In the genomic region with DNA sequence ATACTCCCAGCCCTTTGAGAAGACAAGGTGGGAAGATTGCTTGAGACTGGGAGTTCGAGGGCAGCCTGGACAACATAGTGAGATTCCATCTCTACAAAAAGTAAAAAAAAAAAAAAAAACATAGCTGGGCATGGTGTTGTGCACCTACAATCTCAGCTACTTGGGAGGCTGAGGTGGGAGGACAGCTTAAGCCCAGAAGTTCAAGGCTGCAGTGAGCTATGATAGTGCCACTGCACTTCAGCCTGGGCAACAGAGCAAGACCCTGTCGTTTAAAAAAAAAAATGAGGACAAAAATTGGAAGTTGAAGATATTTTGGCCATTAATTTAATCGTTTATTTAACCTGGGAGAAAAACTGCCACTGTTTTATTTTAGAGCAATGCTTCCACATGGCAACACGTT, we compare ENCODE assay signal across 9 cellular contexts. TPM values are rescaled to one million over a fixed set of nuclear protein-coding genes. Genes with fewer than 3 reads are reported as not detected.
A peak's percentile ranks its signal among the peaks of the same experiment; 100 is the strongest.
DNase-seq lines count a peak whose midpoint lies in the region; ATAC-seq and TF ChIP-seq lines count a peak whose summit lies in the region.
"Had no signal": no experiment of that assay in that cellular context is flagged by ENCODE, and none has a peak within 500 bp of the region (broad histone marks: within the 10 kb centered on the region; RNA-seq: fewer than 3 reads in every experiment).

No MANE protein-coding gene starts in this region.

- H2AFZ ChIP-seq in GM23248: no peak overlapping the region
- H2AFZ ChIP-seq in SU-DHL-6 (ENCODE audit: low read depth, low read length, severe bottlenecking): no peak overlapping the region

- no peaks in the 10 kb centered on the region; the same call in 1 of the 2 replicates for H4K20me1 ChIP-seq in GM23248 (ENCODE audit: insufficient read depth)
- H4K20me1 ChIP-seq in SU-DHL-6 (ENCODE audit: low read depth, low read length): 0 out of 2 replicates have a peak, but pooled peaks cover 4% of the 10 kb centered on the region

- 53 to 62% methylated on average over 4 of the region's 4 CpGs for WGBS in GM23248 (ENCODE audit: low coverage in 1 of 2, low lambda C conversion rate in 2 of 2, missing lambda C conversion rate in 2 of 2), 2 experiments

- no peak for DNase-seq in GM23248
- no peak for DNase-seq in fibroblast of mammary gland (ENCODE audit: low read depth)
- DNase-seq in Kasumi-1 (lab: John Stamatoyannopoulos, UW): no peak
- DNase-seq: NCI-H1105 treated with DMSO at 0.1 percent for 48 hours had no signal

- in situ Hi-C loops in GM23248 (cut with MboI): no loop called here

- TF ChIP-seq CTCF in SU-DHL-6 (IDR thresholded peaks at IDR 0.05; ENCODE audit: insufficient read depth, low read length, poor library complexity, severe bottlenecking): no peak
- no peak for TF ChIP-seq CTCF in fibroblast of mammary gland (conservative IDR thresholded peaks at IDR 0.05; ENCODE audit: control insufficient read depth, insufficient read depth, low read depth, low read length)

- peaks cover 60% of the 10 kb centered on the region for H3K79me2 ChIP-seq in GM23248 (ENCODE audit: insufficient read depth)
- peaks cover 52% of the 10 kb centered on the region for H3K79me2 ChIP-seq in SU-DHL-6 (ENCODE audit: insufficient read depth, low read length)

- H3K9ac ChIP-seq in GM23248: peak overlapping the region; percentile 79
- H3K9ac ChIP-seq in SU-DHL-6 (ENCODE audit: low read length): peak overlapping the region; percentile 68
- H3K9ac ChIP-seq in rectal smooth muscle tissue (ENCODE audit: low read length): no peak overlapping the region

- H3K4me3 ChIP-seq in GM23248: peak overlapping the region; percentile 99
- peak overlapping the region; percentile 63 for H3K4me3 ChIP-seq in SU-DHL-6 (ENCODE audit: insufficient read depth, low read length, poor library complexity, severe bottlenecking)
- peak overlapping the region; percentile 88 for H3K4me3 ChIP-seq in fibroblast of mammary gland (ENCODE audit: control insufficient read depth, low read depth, low read length)
- peak overlapping the region; percentile 89 for H3K4me3 ChIP-seq in rectal smooth muscle tissue (ENCODE audit: low read length)

- H3K27me3 ChIP-seq in GM23248 (replicated peaks; ENCODE audit: insufficient read depth): no peaks in the 10 kb centered on the region
- H3K27me3 ChIP-seq in SU-DHL-6 (ENCODE audit: low read length): no peaks in the 10 kb centered on the region
- H3K27me3 ChIP-seq in rectal smooth muscle tissue (ENCODE audit: control insufficient read depth, insufficient read depth, low read length): no peaks in the 10 kb centered on the region

- H3K9me2 ChIP-seq in GM23248 (ENCODE audit: insufficient read depth) (no peaks in the 10 kb centered on the region), SU-DHL-6 (replicated peaks; ENCODE audit: insufficient read depth, low read length) (no peaks in the 10 kb centered on the region)

- H3K9me3 ChIP-seq in GM23248 (ENCODE audit: low read depth) (no peaks in the 10 kb centered on the region), SU-DHL-6 (ENCODE audit: insufficient read depth, low read length) (no peaks in the 10 kb centered on the region)

- no peaks in the 10 kb centered on the region for H3K36me3 ChIP-seq in GM23248 (ENCODE audit: low read depth)
- no peaks in the 10 kb centered on the region for H3K36me3 ChIP-seq in SU-DHL-6 (ENCODE audit: low read length)
- H3K36me3 ChIP-seq in rectal smooth muscle tissue (ENCODE audit: control insufficient read depth, insufficient read depth, low read length): no peaks in the 10 kb centered on the region

- H3K4me2 ChIP-seq in GM23248 (ENCODE audit: unreplicated experiment) (peak overlapping the region; percentile 88), SU-DHL-6 (ENCODE audit: low read depth, low read length, poor library complexity, severe bottlenecking) (peak overlapping the region; percentile 83)

- H3F3A ChIP-seq in GM23248 (ENCODE audit: insufficient read depth) (peaks cover 18% of the 10 kb centered on the region), SU-DHL-6 (ENCODE audit: insufficient read depth) (no peaks in the 10 kb centered on the region)

- peaks cover 33% of the 10 kb centered on the region for H3K4me1 ChIP-seq in GM23248 (ENCODE audit: insufficient read depth)
- peaks cover 7% of the 10 kb centered on the region for H3K4me1 ChIP-seq in rectal smooth muscle tissue (ENCODE audit: control insufficient read depth, insufficient read depth, low read length)

- H3K27ac ChIP-seq in GM23248 (no peak overlapping the region), SU-DHL-6 (ENCODE audit: low read depth, low read length) (no peak overlapping the region), rectal smooth muscle tissue (ENCODE audit: low read depth, low read length) (no peak overlapping the region)

- no peak for ATAC-seq in GM18873 (IDR thresholded peaks at IDR 0.05; ENCODE audit: low FRiP score, unreplicated experiment)
- ATAC-seq in HG03571 (IDR thresholded peaks at IDR 0.05; ENCODE audit: unreplicated experiment): no peak
- no peak for ATAC-seq in HG03521 (IDR thresholded peaks at IDR 0.05; ENCODE audit: unreplicated experiment)

RNA-seq across cellular contexts. Expression of a gene that starts 1.1 kb away (rescaled TPM):
- 15.7 and 20.4 TPM in 2 replicates for total RNA-seq in GM23248 (2014; rRNA removed; shearing (Covaris generic))
- 4.6 and 4.9 TPM in 2 replicates for polyA plus RNA-seq in GM23248 (2016; fragmentation: Nextera tagmentation; extraction: Ambion mirVana)

RNA-seq across cellular contexts. Expression of a gene that starts 20.8 kb away (rescaled TPM):
- 0.89 and 2.2 TPM in 2 replicates for total RNA-seq in GM23248 (2014; rRNA removed; shearing (Covaris generic))
- 1.3 and 1.9 TPM in 2 replicates for polyA plus RNA-seq in GM23248 (2016; fragmentation: Nextera tagmentation; extraction: Ambion mirVana)
